In the genomic region with DNA sequence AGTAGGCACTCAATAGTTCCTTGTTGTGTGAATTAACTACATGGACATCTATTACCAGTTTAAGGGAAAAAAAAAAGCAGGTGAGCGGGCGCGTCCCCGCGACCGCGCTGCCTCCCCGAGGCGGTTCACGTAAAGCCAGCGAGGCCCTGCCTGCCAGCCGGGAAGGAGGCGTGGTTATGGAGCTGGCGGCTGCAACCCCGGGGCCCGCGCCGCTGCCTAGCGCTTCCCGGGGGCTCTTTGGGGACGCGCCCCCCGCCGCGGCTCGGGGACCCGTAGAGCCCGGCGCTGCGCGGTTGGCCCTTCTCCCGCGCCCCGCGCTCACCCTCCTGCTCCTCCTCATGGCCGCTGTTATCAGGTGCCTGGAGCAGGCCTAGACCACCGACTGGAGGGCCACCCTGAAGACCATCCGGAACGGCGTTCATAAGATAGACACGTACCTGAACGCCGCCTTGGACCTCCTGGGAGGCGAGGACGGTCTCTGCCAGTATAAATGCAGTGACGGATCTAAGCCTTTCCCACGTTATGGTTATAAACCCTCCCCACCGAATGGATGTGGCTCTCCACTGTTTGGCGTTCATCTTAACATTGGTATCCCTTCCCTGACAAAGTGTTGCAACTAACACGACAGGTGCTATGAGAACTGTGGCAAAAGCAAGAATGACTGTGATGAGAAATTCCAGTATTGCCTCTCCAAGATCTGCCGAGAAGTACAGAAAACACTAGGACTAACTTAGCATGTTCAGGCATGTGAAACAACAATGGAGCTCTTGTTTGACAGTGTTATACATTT, we compare ENCODE assay signal across 8 cellular contexts. TPM values are rescaled to one million over a fixed set of nuclear protein-coding genes. Genes with fewer than 3 reads are reported as not detected.
DNase-seq lines count a peak whose midpoint lies in the region; ATAC-seq and TF ChIP-seq lines count a peak whose summit lies in the region.

No MANE protein-coding gene starts in this region.

- H3K9me3 ChIP-seq in left lung, result no peaks in the 10 kb centered on the region

- H3K4me3 ChIP-seq in choroid plexus epithelial cell (ENCODE audit: low read depth, low read length) (peak overlapping the region; percentile 55), left lung (peak overlapping the region; percentile 36 to 38)

- intact Hi-C loops in left lung (cut with DNase I), result no loop called here

- DNase-seq in NCI-H2081 (lab: John Stamatoyannopoulos, UW) (peak; percentile 82 to 86), choroid plexus epithelial cell (ENCODE audit: low read depth) (peak; percentile 50), left lung (peak; percentile 74 to 92), cortex of kidney (lab: John Stamatoyannopoulos, UW) (no peak)
- peak; percentile 19 to 48 for DNase-seq in activated CD4-positive, alpha-beta T cell treated with anti-CD3 and anti-CD28 coated beads for 24 hours (ENCODE audit: low read depth in 2 of 2)
- peak; percentile 36 to 42 for DNase-seq in stimulated activated CD4-positive, alpha-beta T cell treated with anti-CD3 and anti-CD28 coated beads, Interleukin-4, amount 100 ng/mL, for 48 hours (ENCODE audit: low read depth in 2 of 2)

- H3K4me1 ChIP-seq in left lung, result peaks cover 11 to 32% of the 10 kb centered on the region in 2 donors

- H3K36me3 ChIP-seq in left lung, result peaks cover 0 to 7% of the 10 kb centered on the region in 2 donors

- ATAC-seq in left lung (peak; percentile 32), GM18519 (IDR thresholded peaks at IDR 0.05; ENCODE audit: low FRiP score, unreplicated experiment) (no peak)

- peaks cover 0 to 6% of the 10 kb centered on the region in 2 donors for H3K27me3 ChIP-seq in left lung

- peak overlapping the region in 1 of 2 donors; percentile 28 for H3K27ac ChIP-seq in left lung

- TF ChIP-seq CTCF in GM12873 (IDR thresholded peaks at IDR 0.05; ENCODE audit: insufficient read depth, low read depth, low read length, missing control alignments) (peak; percentile 24), choroid plexus epithelial cell (conservative IDR thresholded peaks at IDR 0.05; ENCODE audit: low read depth, low read length) (peak; percentile 41), left lung (IDR thresholded peaks at IDR 0.05) (no peak)

RNA-seq across cellular contexts. Expression of a gene that starts 2.6 kb away (rescaled TPM):
- 10 to 100 TPM; 45.1 to 49.1 TPM for total RNA-seq in left lung

RNA-seq across cellular contexts. Expression of a gene that starts 35.6 kb away (rescaled TPM):
- 1 to 10 TPM; 2.3 to 4.7 TPM for total RNA-seq in left lung

RNA-seq across cellular contexts. Expression of a gene that starts 35.8 kb away (rescaled TPM):
- total RNA-seq in left lung, result 10 to 100 TPM; 31.3 to 36.6 TPM

Comparison
In these comparisons a context has a peak if more than half of its experiments do, and no peak if none do; other contexts are left out.
1. CTCF ChIP-seq: peak in GM12873 (single experiment) and choroid plexus epithelial cell (single experiment); none in left lung (0 of 2).